ENCODE assay signal across 8 cellular contexts in genomic region chr2:186544255-186544675, GRCh38. TPM values are rescaled to one million over a fixed set of nuclear protein-coding genes. Genes with fewer than 3 reads are reported as not detected.
DNase-seq lines count a peak whose midpoint lies in the region; ATAC-seq and TF ChIP-seq lines count a peak whose summit lies in the region.

No MANE protein-coding gene starts in this region.

- DNase-seq in HCEC 1CT = peak; percentile 84
- no peak for DNase-seq in WTC11 (ENCODE audit: low spot score)
- DNase-seq in right cardiac atrium = no peak
- DNase-seq in smooth muscle cell of the brain vasculature (ENCODE audit: low read depth, low spot score) = peak; percentile 46
- DNase-seq in activated CD4-positive, CD25-positive, alpha-beta regulatory T cell treated with anti-CD3 and anti-CD28 coated beads, Interleukin-2, amount 50 U/mL, for 72 hours = no peak
- DNase-seq in activated naive CD4-positive, alpha-beta T cell (lab: John Stamatoyannopoulos, UW) = no peak
- no peak for DNase-seq in activated T-cell treated with anti-CD3 and anti-CD28 coated beads, Interleukin-2, amount 50 U/mL, for 24 hours

- intact Hi-C loops in right cardiac atrium (cut with DNase I) = no loop called here

- H3K4me3 ChIP-seq in right cardiac atrium (ENCODE audit: low read length) = no peak overlapping the region

- H3K4me1 ChIP-seq in right cardiac atrium (ENCODE audit: control insufficient read depth, insufficient read depth, low read length) = peaks cover 1% of the 10 kb centered on the region

- no peak for TF ChIP-seq CTCF in WTC11 (IDR thresholded peaks at IDR 0.05)

- POLR2A ChIA-PET in WTC11 (lab: Charles Lee) = no interaction called here

- H3K9me3 ChIP-seq in right cardiac atrium (ENCODE audit: control insufficient read depth, low read length) = no peaks in the 10 kb centered on the region

- CTCF ChIA-PET in WTC11 (lab: Charles Lee) = no interaction called here

- no peaks in the 10 kb centered on the region for H3K9me3 Mint-ChIP-seq in WTC11
- H3K9me3 Mint-ChIP-seq in activated T-cell treated with anti-CD3 and anti-CD28 coated beads, Interleukin-2, amount 50 U/mL, for 24 hours = no peaks in the 10 kb centered on the region

- peak; percentile 60 for ATAC-seq in WTC11
- ATAC-seq in right cardiac atrium = peak; percentile 81 to 94
- no peak for ATAC-seq in activated CD4-positive, CD25-positive, alpha-beta regulatory T cell treated with anti-CD3 and anti-CD28 coated beads, Interleukin-2, amount 50 U/mL, for 24 hours

- H3K27me3 ChIP-seq in right cardiac atrium (ENCODE audit: control insufficient read depth, insufficient read depth) = no peaks in the 10 kb centered on the region

- no peak overlapping the region for H3K4me3 Mint-ChIP-seq in WTC11
- H3K4me3 Mint-ChIP-seq in activated T-cell treated with anti-CD3 and anti-CD28 coated beads, Interleukin-2, amount 50 U/mL, for 24 hours = no peak overlapping the region

- H3K4me1 Mint-ChIP-seq in WTC11 = peaks cover 14% of the 10 kb centered on the region
- no peaks in the 10 kb centered on the region for H3K4me1 Mint-ChIP-seq in activated T-cell treated with anti-CD3 and anti-CD28 coated beads, Interleukin-2, amount 50 U/mL, for 24 hours (ENCODE audit: low read depth)

- no peaks in the 10 kb centered on the region for H3K36me3 Mint-ChIP-seq in WTC11
- H3K36me3 Mint-ChIP-seq in activated T-cell treated with anti-CD3 and anti-CD28 coated beads, Interleukin-2, amount 50 U/mL, for 24 hours (ENCODE audit: low read depth) = no peaks in the 10 kb centered on the region

- H3K27me3 Mint-ChIP-seq in WTC11 (ENCODE audit: low read depth) = no peaks in the 10 kb centered on the region; the same call in 1 of the 2 replicates
- H3K27me3 Mint-ChIP-seq in activated T-cell treated with anti-CD3 and anti-CD28 coated beads, Interleukin-2, amount 50 U/mL, for 24 hours = peaks cover 17% of the 10 kb centered on the region

- H3K27ac ChIP-seq in right cardiac atrium (ENCODE audit: low read length) = no peak overlapping the region

- peak overlapping the region; percentile 61 for H3K27ac Mint-ChIP-seq in WTC11
- no peak overlapping the region for H3K27ac Mint-ChIP-seq in activated T-cell treated with anti-CD3 and anti-CD28 coated beads, Interleukin-2, amount 50 U/mL, for 24 hours

- WGBS in right cardiac atrium = 50% methylated on average over 1 of the region's 1 CpG

TF ChIP-seq in WTC11, 78 proteins besides CTCF, POLR2A, EP300 and RAD21:
- TF ChIP-seq NFATC4 (CRISPR knock-in tag; IDR thresholded peaks at IDR 0.05) (no peak), HMGA2 (CRISPR knock-in tag; IDR thresholded peaks at IDR 0.05) (no peak), ATF3 (CRISPR knock-in tag; conservative IDR thresholded peaks at IDR 0.05) (no peak), NFE2L1 (CRISPR knock-in tag; IDR thresholded peaks at IDR 0.05) (no peak), ZBTB21 (CRISPR knock-in tag; IDR thresholded peaks at IDR 0.05; ENCODE audit: borderline replicate concordance) (no peak), CREB1 (CRISPR knock-in tag; IDR thresholded peaks at IDR 0.05) (no peak), FOXP4 (CRISPR knock-in tag; IDR thresholded peaks at IDR 0.05) (no peak), FOXP1 (CRISPR knock-in tag; IDR thresholded peaks at IDR 0.05; ENCODE audit: borderline replicate concordance) (no peak), NR3C1 (CRISPR knock-in tag; conservative IDR thresholded peaks at IDR 0.05; ENCODE audit: low read depth) (no peak), RELA (CRISPR knock-in tag; IDR thresholded peaks at IDR 0.05; ENCODE audit: borderline replicate concordance) (no peak), ZNF532 (CRISPR knock-in tag; IDR thresholded peaks at IDR 0.05; ENCODE audit: borderline replicate concordance) (no peak), ZNF671 (CRISPR knock-in tag; IDR thresholded peaks at IDR 0.05) (no peak), USF2 (CRISPR knock-in tag; IDR thresholded peaks at IDR 0.05) (no peak)

RNA-seq across cellular contexts. Expression of gene ITGAV, which starts 45.6 kb away (rescaled TPM):
- total RNA-seq in WTC11 (2021) (26.5 to 30.0 TPM (median 27.7 TPM) in 3 replicates), right cardiac atrium (100 to 1,000 TPM in 3 of 4 donors, 10 to 100 TPM in 1; 98.6 to 135 (median 123) TPM)
- polyA plus RNA-seq in right cardiac atrium = 37.3 TPM

RNA-seq across cellular contexts. Expression of gene ZC3H15, which starts 58.2 kb away (rescaled TPM):
- 60.0 to 60.9 TPM (median 60.5 TPM) in 3 replicates for total RNA-seq in WTC11 (2021)
- total RNA-seq in right cardiac atrium = 10 to 100 TPM; 36.3 to 40.5 (median 38.4) TPM
- polyA plus RNA-seq in right cardiac atrium = 40.6 TPM

Comparison
In these comparisons a context has a peak if more than half of its experiments do, and no peak if none do; other contexts are left out.
1. DNase-seq: peak in HCEC 1CT (single experiment) and smooth muscle cell of the brain vasculature (single experiment); none in WTC11 (single experiment), right cardiac atrium (0 of 3), activated CD4-positive, CD25-positive, alpha-beta regulatory T cell treated with anti-CD3 and anti-CD28 coated beads, Interleukin-2, amount 50 U/mL, for 72 hours (single experiment), activated naive CD4-positive, alpha-beta T cell (0 of 4) and activated T-cell treated with anti-CD3 and anti-CD28 coated beads, Interleukin-2, amount 50 U/mL, for 24 hours (single experiment).
2. ATAC-seq: peak in WTC11 (single experiment) and right cardiac atrium (2 of 2); none in activated CD4-positive, CD25-positive, alpha-beta regulatory T cell treated with anti-CD3 and anti-CD28 coated beads, Interleukin-2, amount 50 U/mL, for 24 hours (0 of 2).